16 cellular contexts compared by ENCODE assay signal in genomic region chr4:23733911-23734458, GRCh38.
DNase-seq lines count a peak whose midpoint lies in the region; ATAC-seq and TF ChIP-seq lines count a peak whose summit lies in the region.
"Had no signal": no experiment of that assay in that cellular context is flagged by ENCODE, and none has a peak within 500 bp of the region (broad histone marks: within the 10 kb centered on the region; RNA-seq: fewer than 3 reads in every experiment).

No MANE protein-coding gene starts in this region.

- H3K4me3 ChIP-seq in GM23338: no peak overlapping the region
- no peak overlapping the region for H3K4me3 ChIP-seq in hepatocyte
- no peak overlapping the region for H3K4me3 ChIP-seq in mucosa of descending colon
- no peak overlapping the region for H3K4me3 ChIP-seq in right lobe of liver
- H3K4me3 ChIP-seq: A549 had no signal

- TF ChIP-seq CTCF in GM23338 (conservative IDR thresholded peaks at IDR 0.05; ENCODE audit: low read depth in 2 of 2) (no peak), hepatocyte (IDR thresholded peaks at IDR 0.05; ENCODE audit: poor library complexity) (no peak), mucosa of descending colon (IDR thresholded peaks at IDR 0.05) (no peak), right lobe of liver (IDR thresholded peaks at IDR 0.05) (no peak)

- TF ChIP-seq POLR2A in right lobe of liver (IDR thresholded peaks at IDR 0.05): no peak

- no peaks in the 10 kb centered on the region for H3K9me3 ChIP-seq in hepatocyte (ENCODE audit: low read depth)
- no peaks in the 10 kb centered on the region for H3K9me3 ChIP-seq in mucosa of descending colon
- H3K9me3 ChIP-seq in right lobe of liver: no peaks in the 10 kb centered on the region
- H3K9me3 ChIP-seq: A549, BE2C had no signal

- intact Hi-C loops in mucosa of descending colon (cut with DNase I, micrococcal nuclease): no loop called here
- intact Hi-C loops in right lobe of liver (cut with DNase I): no loop called here
- intact Hi-C loops in cardiac septum (cut with DNase I): no loop called here

- H3K27ac Mint-ChIP-seq in GM23338: no peak overlapping the region
- H3K27ac Mint-ChIP-seq: IgD-negative memory B cell had no signal

- no peaks in the 10 kb centered on the region; the same call in 2 of the 3 replicates for H3K9me3 Mint-ChIP-seq in GM23338

- H3K27ac ChIP-seq in GM23338 (ENCODE audit: low read depth) (no peak overlapping the region), hepatocyte (peak overlapping the region; percentile 13), right lobe of liver (no peak overlapping the region)
- H3K27ac ChIP-seq: A549 had no signal

- H3K79me2 ChIP-seq in GM23338 (replicated peaks; ENCODE audit: insufficient read depth) (no peaks in the 10 kb centered on the region), hepatocyte (no peaks in the 10 kb centered on the region)

- no peaks in the 10 kb centered on the region for H3K36me3 Mint-ChIP-seq in GM23338 (ENCODE audit: low read depth)
- H3K36me3 Mint-ChIP-seq: IgD-negative memory B cell had no signal

- ATAC-seq in GM23338 (no peak), mucosa of descending colon (peak; percentile 82), right lobe of liver (no peak)
- ATAC-seq: A549 had no signal

- H3K27me3 ChIP-seq in GM23338 (ENCODE audit: insufficient read depth) (no peaks in the 10 kb centered on the region), hepatocyte (no peaks in the 10 kb centered on the region), right lobe of liver (no peaks in the 10 kb centered on the region)

- no peaks in the 10 kb centered on the region for H3K27me3 Mint-ChIP-seq in GM23338 (ENCODE audit: insufficient read depth, low read depth, poor library complexity)
- H3K27me3 Mint-ChIP-seq: IgD-negative memory B cell had no signal

- H2AFZ ChIP-seq in GM23338 (0 out of 2 replicates have a peak overlapping the region, but pooled peaks have one; percentile 36), hepatocyte (no peak overlapping the region)

- H3K36me3 ChIP-seq in GM23338 (ENCODE audit: insufficient read depth): no peaks in the 10 kb centered on the region
- H3K36me3 ChIP-seq in hepatocyte (replicated peaks; ENCODE audit: insufficient read depth, low read depth): no peaks in the 10 kb centered on the region
- no peaks in the 10 kb centered on the region for H3K36me3 ChIP-seq in mucosa of descending colon (ENCODE audit: low read depth)
- no peaks in the 10 kb centered on the region for H3K36me3 ChIP-seq in right lobe of liver
- H3K36me3 ChIP-seq: BE2C had no signal

- H3K4me1 ChIP-seq in GM23338 (ENCODE audit: insufficient read depth) (peaks cover 13% of the 10 kb centered on the region), hepatocyte (ENCODE audit: insufficient read depth) (no peaks in the 10 kb centered on the region), mucosa of descending colon (ENCODE audit: low read depth) (peaks cover 5% of the 10 kb centered on the region), right lobe of liver (no peaks in the 10 kb centered on the region)
- H3K4me1 ChIP-seq: A549, BE2C had no signal

- H3K4me3 Mint-ChIP-seq in GM23338: no peak overlapping the region
- H3K4me3 Mint-ChIP-seq: IgD-negative memory B cell had no signal

- no peaks in the 10 kb centered on the region for H3F3A ChIP-seq in GM23338 (replicated peaks; ENCODE audit: low read depth)

- no peaks in the 10 kb centered on the region for H4K20me1 ChIP-seq in GM23338 (replicated peaks; ENCODE audit: insufficient read depth)
- H4K20me1 ChIP-seq in hepatocyte (ENCODE audit: insufficient read depth, poor library complexity, severe bottlenecking): no peaks in the 10 kb centered on the region

- DNase-seq in GM23338 (ENCODE audit: low spot score) (no peak), hepatocyte (ENCODE audit: low spot score) (peak; percentile 16), mucosa of descending colon (peak in 1 of 3 donors; percentile 36), DMS153 (lab: John Stamatoyannopoulos, UW) (no peak), right lobe of liver (no peak), cardiac septum (ENCODE audit: low spot score) (no peak), cerebellar nuclear complex (lab: John Stamatoyannopoulos, UW) (no peak)
- DNase-seq: BE2C, DMS79, NCI-H1694, NCI-H2081 treated with DMSO at 0.1 percent for 48 hours, NCI-H446 treated with DMSO at 0.1 percent for 48 hours, NCI-H526 treated with DMSO at 0.1 percent for 48 hours, Right ventricle myocardium superior had no signal

- WGBS in hepatocyte (ENCODE audit: low lambda C conversion rate, missing lambda C conversion rate): 59% methylated on average over 1 of the region's 1 CpG
- 21% methylated on average over 1 of the region's 1 CpG for WGBS in right lobe of liver (ENCODE audit: insufficient coverage, low coverage, low lambda C conversion rate, missing lambda C conversion rate)

- H3K4me2 ChIP-seq in GM23338 (no peak overlapping the region), hepatocyte (no peak overlapping the region)
- H3K4me2 ChIP-seq: A549 had no signal

- H3K9me2 ChIP-seq in GM23338 (ENCODE audit: insufficient read depth): peaks cover 27% of the 10 kb centered on the region
- no peaks in the 10 kb centered on the region for H3K9me2 ChIP-seq in hepatocyte (replicated peaks; ENCODE audit: insufficient read depth)

- H3K4me1 Mint-ChIP-seq in GM23338: peaks cover 13% of the 10 kb centered on the region
- H3K4me1 Mint-ChIP-seq: IgD-negative memory B cell had no signal

TF ChIP-seq in GM23338, 12 proteins besides CTCF, POLR2A, EP300 and RAD21 (continues in another document):
- no peak for TF ChIP-seq ZNF114 (CRISPR knock-in tag; IDR thresholded peaks at IDR 0.05)
- TF ChIP-seq NANOG (IDR thresholded peaks at IDR 0.05; ENCODE audit: borderline replicate concordance): no peak
- TF ChIP-seq ZNF462 (CRISPR knock-in tag; IDR thresholded peaks at IDR 0.05): no peak
- TF ChIP-seq ZNF331 (CRISPR knock-in tag; IDR thresholded peaks at IDR 0.05; ENCODE audit: low read depth): no peak
- no peak for TF ChIP-seq EZH2 (IDR thresholded peaks at IDR 0.05; ENCODE audit: low read depth, unreplicated experiment)
- no peak for TF ChIP-seq CREB1 (CRISPR knock-in tag; IDR thresholded peaks at IDR 0.05; ENCODE audit: low read depth)
- TF ChIP-seq EZH2phosphoT487 (IDR thresholded peaks at IDR 0.05; ENCODE audit: unreplicated experiment): no peak
- no peak for TF ChIP-seq POLR2AphosphoS5 (IDR thresholded peaks at IDR 0.05; ENCODE audit: low read depth)
- TF ChIP-seq STAT1 (IDR thresholded peaks at IDR 0.05; ENCODE audit: unreplicated experiment): no peak
- no peak for TF ChIP-seq JUNB (IDR thresholded peaks at IDR 0.05; ENCODE audit: unreplicated experiment)
